In the genomic region with DNA sequence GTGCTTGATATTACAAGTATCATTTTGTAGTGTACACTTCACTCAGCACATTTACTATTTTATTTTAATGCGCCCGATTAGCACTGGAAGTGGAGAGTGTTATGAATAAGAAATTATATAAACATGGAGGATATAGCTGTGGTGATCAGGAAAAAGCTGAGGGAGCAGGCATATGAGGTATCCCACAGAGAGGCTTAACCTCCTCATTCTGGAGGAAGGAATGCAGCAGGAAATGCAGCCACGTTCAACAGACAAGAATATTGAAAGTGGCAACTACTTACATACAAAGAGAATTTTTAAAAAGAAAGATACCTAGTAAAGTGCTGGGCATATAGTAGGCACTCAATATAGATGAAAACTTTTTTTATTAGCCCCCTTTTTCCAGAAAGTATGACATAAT, we compare ENCODE assay signal across 26 cellular contexts.
DNase-seq lines count a peak whose midpoint lies in the region; ATAC-seq and TF ChIP-seq lines count a peak whose summit lies in the region.
"Had no signal": no experiment of that assay in that cellular context is flagged by ENCODE, and none has a peak within 500 bp of the region (broad histone marks: within the 10 kb centered on the region; RNA-seq: fewer than 3 reads in every experiment).

No MANE protein-coding gene starts in this region.

- no peaks in the 10 kb centered on the region for H3K9me2 ChIP-seq in OCI-LY7 (ENCODE audit: insufficient read depth, low read length)

- no peaks in the 10 kb centered on the region for H3K36me3 Mint-ChIP-seq in nephron progenitor cell (ENCODE audit: low read depth)
- H3K36me3 Mint-ChIP-seq: CD14-positive monocyte; CD8-positive, alpha-beta memory T cell had no signal

- H3K27ac ChIP-seq in OCI-LY7 (ENCODE audit: low read depth, low read length, poor library complexity, severe bottlenecking): no peak overlapping the region
- H3K27ac ChIP-seq: GM23248, PC-9, SJSA1 had no signal

- peak overlapping the region; percentile 68; the same call in 1 of the 2 replicates for H2AFZ ChIP-seq in OCI-LY7 (ENCODE audit: low read length)
- H2AFZ ChIP-seq: GM23248, PC-9 had no signal

- POLR2A ChIA-PET in OCI-LY7 (lab: Charles Lee): interaction anchor here (1.1 kb wide), 1 partner anchor 131 kb away, joined by 3 read pairs; no protein-coding TSS in a partner anchor

- H4K20me1 ChIP-seq in OCI-LY7 (ENCODE audit: insufficient read depth, low read length): no peaks in the 10 kb centered on the region

- no peaks in the 10 kb centered on the region for H3K9me3 Mint-ChIP-seq in nephron progenitor cell
- H3K9me3 Mint-ChIP-seq: CD8-positive, alpha-beta memory T cell had no signal

- no peak overlapping the region for H3K4me3 ChIP-seq in OCI-LY7 (ENCODE audit: low read depth, low read length, poor library complexity, severe bottlenecking)
- H3K4me3 ChIP-seq: GM23248, K562, MG63, PC-9, SJSA1 had no signal

- H3K36me3 ChIP-seq in OCI-LY7 (ENCODE audit: insufficient read depth, low read length): no peaks in the 10 kb centered on the region
- H3K36me3 ChIP-seq: BE2C, MG63, SJSA1 had no signal

- H3K27ac Mint-ChIP-seq in nephron progenitor cell: no peak overlapping the region
- H3K27ac Mint-ChIP-seq: CD14-positive monocyte had no signal

- no peaks in the 10 kb centered on the region for H3K4me1 ChIP-seq in OCI-LY7 (ENCODE audit: insufficient read depth, low read length, poor library complexity, severe bottlenecking)
- H3K4me1 ChIP-seq: BE2C, SJSA1 had no signal

- no peak overlapping the region for H3K4me3 Mint-ChIP-seq in nephron progenitor cell
- H3K4me3 Mint-ChIP-seq: CD14-positive monocyte; CD8-positive, alpha-beta memory T cell had no signal

- BruUV-seq in OCI-LY7 (replicated peaks; lab: Mats Ljungman, UMichigan): no TSS peak

- H3K4me2 ChIP-seq in OCI-LY7 (ENCODE audit: low read length): no peak overlapping the region
- H3K4me2 ChIP-seq: PC-9 had no signal

- TF ChIP-seq CTCF in OCI-LY7 (conservative IDR thresholded peaks at IDR 0.05; ENCODE audit: low read length): no peak
- no peak for TF ChIP-seq CTCF in nephron progenitor cell (IDR thresholded peaks at IDR 0.05)

- H3K9me3 ChIP-seq in OCI-LY7 (ENCODE audit: low read length): no peaks in the 10 kb centered on the region
- H3K9me3 ChIP-seq: BE2C, MG63, SJSA1 had no signal

- no peaks in the 10 kb centered on the region for H3K27me3 Mint-ChIP-seq in nephron progenitor cell (ENCODE audit: low read depth, poor library complexity)
- H3K27me3 Mint-ChIP-seq: CD8-positive, alpha-beta memory T cell had no signal

- no peaks in the 10 kb centered on the region for H3K79me2 ChIP-seq in OCI-LY7 (ENCODE audit: insufficient read depth, low read depth, low read length)

- intact Hi-C loops in OCI-LY7 (cut with micrococcal nuclease; ENCODE audit: unreplicated experiment): no loop called here

- ATAC-seq in GM19395 (IDR thresholded peaks at IDR 0.05; ENCODE audit: unreplicated experiment): no peak
- ATAC-seq: K562 had no signal

- no peaks in the 10 kb centered on the region for H3K4me1 Mint-ChIP-seq in nephron progenitor cell
- H3K4me1 Mint-ChIP-seq: CD8-positive, alpha-beta memory T cell had no signal

- CTCF ChIA-PET in OCI-LY7 (lab: Charles Lee; ENCODE audit: unreplicated experiment): no interaction called here

- DNase-seq in NCI-H146 (lab: John Stamatoyannopoulos, UW): peak; percentile 2
- no peak for DNase-seq in NCI-H146 treated with DMSO at 0.1 percent for 48 hours (lab: John Stamatoyannopoulos, UW; ENCODE audit: unreplicated experiment)
- no peak for DNase-seq in OCI-LY7 (ENCODE audit: low spot score)
- DNase-seq in iPS-NIHi11 (ENCODE audit: low spot score): peak; percentile 19
- no peak for DNase-seq in midbrain (lab: John Stamatoyannopoulos, UW)
- no peak for DNase-seq in nephron progenitor cell
- no peak for DNase-seq in UCSD-AML1 (lab: John Stamatoyannopoulos, UW; ENCODE audit: unreplicated experiment)
- DNase-seq: 8988T; ACHN; BE2C; CD8-positive, alpha-beta memory T cell; GM23248; HCEC 1CT; Kasumi-1; MG63; NCI-H1694 treated with DMSO at 0.1 percent for 48 hours; NCI-H2081; NCI-H226; NCI-H510A; NCI-H774; PC-9; Right ventricle myocardium superior had no signal

Comparison
In these comparisons a context has a peak if more than half of its experiments do, and no peak if none do; other contexts are left out.
1. DNase-seq: peak in NCI-H146 (single experiment) and iPS-NIHi11 (single experiment); none in NCI-H146 treated with DMSO at 0.1 percent for 48 hours (single experiment), OCI-LY7 (single experiment), midbrain (single experiment), nephron progenitor cell (single experiment) and UCSD-AML1 (single experiment).